Comparison of ENCODE assay signal across 8 cellular contexts in genomic region chrX:150982786-150983525, GRCh38. TPM values are rescaled to one million over a fixed set of nuclear protein-coding genes. Genes with fewer than 3 reads are reported as not detected.
DNase-seq lines count a peak whose midpoint lies in the region; ATAC-seq, FAIRE-seq and TF ChIP-seq lines count a peak whose summit lies in the region.

Gene HMGB3 (plus strand): TSS chrX:150983335. CDS start chrX:150985600, 2,265 bp downstream.

- H4K20me1 ChIP-seq in DND-41 (ENCODE audit: insufficient read depth, low read length) = 0 out of 2 replicates have a peak, but pooled peaks cover 13% of the 10 kb centered on the region
- H4K20me1 ChIP-seq in KMS-11 (ENCODE audit: insufficient read depth) = no peaks in the 10 kb centered on the region

- peak within 1 kb of the TSS; percentile 64 for H2AFZ ChIP-seq in DND-41 (ENCODE audit: low read depth, low read length)
- peak within 1 kb of the TSS; percentile 71 for H2AFZ ChIP-seq in KMS-11 (ENCODE audit: low read depth)

- no peaks in the 10 kb centered on the region for H3K9me3 Mint-ChIP-seq in activated T-cell treated with anti-CD3 and anti-CD28 coated beads, Interleukin-2, amount 50 U/mL, for 72 hours
- H3K9me3 Mint-ChIP-seq in natural killer cell = no peaks in the 10 kb centered on the region

- H3K27ac ChIP-seq in DND-41 (ENCODE audit: low read length) (peak within 1 kb of the TSS; percentile 63), KMS-11 (peak within 1 kb of the TSS; percentile 75)

- FAIRE-seq in RCC 7860 (lab: Jason Lieb, UNC) = peak; percentile 89

- peak within 1 kb of the TSS; percentile 80 for H3K9ac ChIP-seq in DND-41 (ENCODE audit: low read depth, low read length)
- peak within 1 kb of the TSS; percentile 69; the same call in 1 of the 2 replicates for H3K9ac ChIP-seq in KMS-11

- H3K4me2 ChIP-seq in DND-41 (ENCODE audit: insufficient read depth, low read length) (peak within 1 kb of the TSS; percentile 57), KMS-11 (peak within 1 kb of the TSS; percentile 57; the same call in 1 of the 2 replicates)

- peak within 1 kb of the TSS; percentile 74 for H3K4me3 Mint-ChIP-seq in activated T-cell treated with anti-CD3 and anti-CD28 coated beads, Interleukin-2, amount 50 U/mL, for 72 hours
- peak within 1 kb of the TSS; percentile 76 for H3K4me3 Mint-ChIP-seq in natural killer cell

- H3K9me3 ChIP-seq in DND-41 (ENCODE audit: insufficient read depth, low read length, severe bottlenecking) = no peaks in the 10 kb centered on the region

- peaks cover 14% of the 10 kb centered on the region for H3K27me3 Mint-ChIP-seq in activated T-cell treated with anti-CD3 and anti-CD28 coated beads, Interleukin-2, amount 50 U/mL, for 72 hours (ENCODE audit: low read depth)
- peaks cover 19 to 21% of the 10 kb centered on the region in 2 donors for H3K27me3 Mint-ChIP-seq in natural killer cell (ENCODE audit: low read depth in 2 of 2)

- DNase-seq in DND-41 = peak; percentile 90
- peak; percentile 82 for DNase-seq in RCC 7860 (ENCODE audit: low spot score)
- DNase-seq in activated T-cell treated with anti-CD3 and anti-CD28 coated beads, Interleukin-2, amount 50 U/mL, for 72 hours = peak; percentile 82 to 88
- peak; percentile 88 for DNase-seq in fibroblast of mammary gland (ENCODE audit: low read depth)
- DNase-seq in natural killer cell = peak; percentile 60
- peak; percentile 43 to 74 (median 56) for DNase-seq in stimulated activated naive CD4-positive, alpha-beta T cell (lab: John Stamatoyannopoulos, UW)

- intact Hi-C loops in natural killer cell (cut with micrococcal nuclease) = no loop called here

- ATAC-seq in DND-41 (ENCODE audit: insufficient read depth, low read depth) (peak; percentile 99), GM21786 (IDR thresholded peaks at IDR 0.05; ENCODE audit: unreplicated experiment) (peak; percentile 98), natural killer cell (peak; percentile 93 to 94 (median 94))
- ATAC-seq in activated T-cell treated with anti-CD3 and anti-CD28 coated beads, Interleukin-2, amount 50 U/mL, for 72 hours (replicated peaks in 1 of 2) = peak; percentile 98

- no peak within 1 kb of the TSS for H3K27ac Mint-ChIP-seq in activated T-cell treated with anti-CD3 and anti-CD28 coated beads, Interleukin-2, amount 50 U/mL, for 72 hours
- H3K27ac Mint-ChIP-seq in natural killer cell = no peak within 1 kb of the TSS

- H3K79me2 ChIP-seq in DND-41 (ENCODE audit: insufficient read depth, low read length) = peaks cover 12% of the 10 kb centered on the region
- H3K79me2 ChIP-seq in KMS-11 (ENCODE audit: insufficient read depth, low read depth) = peaks cover 10% of the 10 kb centered on the region

- H3K4me3 ChIP-seq in DND-41 (ENCODE audit: low read depth in 1 of 2, low read length in 2 of 2) (peak within 1 kb of the TSS; percentile 46 to 58; a peak in 3 of 4 replicates), KMS-11 (IDR thresholded peaks at IDR 0.05; ENCODE audit: insufficient read depth, low read depth, low read length) (no peak within 1 kb of the TSS), fibroblast of mammary gland (ENCODE audit: control insufficient read depth, low read depth, low read length) (peak within 1 kb of the TSS; percentile 55)

- H3K36me3 ChIP-seq in DND-41 (ENCODE audit: insufficient read depth, low read length) (peaks cover 26% of the 10 kb centered on the region), KMS-11 (ENCODE audit: insufficient read depth) (no peaks in the 10 kb centered on the region)

- H3K4me1 Mint-ChIP-seq in activated T-cell treated with anti-CD3 and anti-CD28 coated beads, Interleukin-2, amount 50 U/mL, for 72 hours (ENCODE audit: low read depth) = no peaks in the 10 kb centered on the region
- peaks cover 6 to 9% of the 10 kb centered on the region in 2 donors for H3K4me1 Mint-ChIP-seq in natural killer cell

- H3K4me1 ChIP-seq in DND-41 (ENCODE audit: insufficient read depth, low read length) = peaks cover 15% of the 10 kb centered on the region
- peaks cover 10% of the 10 kb centered on the region for H3K4me1 ChIP-seq in KMS-11 (ENCODE audit: low read depth, poor library complexity, severe bottlenecking)

- TF ChIP-seq CTCF in DND-41 (IDR thresholded peaks at IDR 0.05; ENCODE audit: borderline replicate concordance, extremely low read depth, low read length, poor library complexity, severe bottlenecking) = no peak
- TF ChIP-seq CTCF in KMS-11 (conservative IDR thresholded peaks at IDR 0.05; ENCODE audit: low read depth, low read length) = no peak
- no peak for TF ChIP-seq CTCF in fibroblast of mammary gland (conservative IDR thresholded peaks at IDR 0.05; ENCODE audit: control insufficient read depth, insufficient read depth, low read depth, low read length)
- TF ChIP-seq CTCF in natural killer cell (IDR thresholded peaks at IDR 0.05) = no peak

- H3K27me3 ChIP-seq in DND-41 (ENCODE audit: insufficient read depth, low read length, poor library complexity) (no peaks in the 10 kb centered on the region), KMS-11 (ENCODE audit: insufficient read depth, low read depth) (no peaks in the 10 kb centered on the region)

- peaks cover 8 to 10% of the 10 kb centered on the region in 2 donors for H3K36me3 Mint-ChIP-seq in activated T-cell treated with anti-CD3 and anti-CD28 coated beads, Interleukin-2, amount 50 U/mL, for 72 hours (ENCODE audit: insufficient read depth in 2 of 2)
- H3K36me3 Mint-ChIP-seq in natural killer cell = no peaks in the 10 kb centered on the region

RNA-seq across cellular contexts. Expression of gene HMGB3, which starts in this region (rescaled TPM):
- 10 to 100 TPM; 22.8 to 28.1 TPM for total RNA-seq in activated T-cell treated with anti-CD3 and anti-CD28 coated beads, Interleukin-2, amount 50 U/mL, for 72 hours
- total RNA-seq in natural killer cell = 1 to 10 TPM; 1.6 to 3.4 (median 3.0) TPM

Comparison
In these comparisons a context has a peak if more than half of its experiments do, and no peak if none do; other contexts are left out.
1. RNA of gene HMGB3 (total RNA-seq): 22.8 to 28.1 TPM in activated T-cell treated with anti-CD3 and anti-CD28 coated beads, Interleukin-2, amount 50 U/mL, for 72 hours; 1.6 to 3.4 TPM in natural killer cell; every median in the first group is over 4 times any median in the second.
2. Peak in every context shown above with its lines, with median percentiles within 50 percentile points of each other: ATAC-seq and DNase-seq.